2 cellular contexts compared by ENCODE assay signal in the genomic region with DNA sequence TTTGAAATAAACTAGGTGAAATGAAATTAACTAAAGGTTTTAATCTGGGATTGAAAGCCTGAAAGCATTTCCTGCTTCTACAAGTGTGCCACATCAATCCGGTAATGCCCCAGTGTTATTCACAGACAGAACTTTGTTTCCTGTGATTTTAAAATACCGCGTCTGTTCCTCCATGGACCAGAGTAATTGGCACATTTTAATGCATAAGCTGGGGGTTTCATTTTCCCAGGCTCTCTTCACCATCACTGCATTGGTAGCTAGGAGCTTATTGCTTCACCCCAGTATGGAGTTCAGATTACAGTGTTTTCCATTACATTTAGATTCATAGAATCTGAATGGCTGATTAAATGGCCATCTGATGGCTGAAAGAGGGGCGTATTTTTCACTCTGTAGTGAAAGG.
TF ChIP-seq lines count a peak whose summit lies in the region.

No MANE protein-coding gene starts in this region.

TF ChIP-seq in WTC11, 78 proteins besides CTCF, POLR2A, EP300 and RAD21 (continued from another document):
- no peak for TF ChIP-seq ZNF232 (CRISPR knock-in tag; IDR thresholded peaks at IDR 0.05)
- no peak for TF ChIP-seq ETV6 (CRISPR knock-in tag; IDR thresholded peaks at IDR 0.05)
- no peak for TF ChIP-seq JAZF1 (CRISPR knock-in tag; IDR thresholded peaks at IDR 0.05)
- no peak for TF ChIP-seq NR2C2 (CRISPR knock-in tag; IDR thresholded peaks at IDR 0.05)
- TF ChIP-seq EMX1 (CRISPR knock-in tag; IDR thresholded peaks at IDR 0.05), result no peak
- TF ChIP-seq, protein P1, sequence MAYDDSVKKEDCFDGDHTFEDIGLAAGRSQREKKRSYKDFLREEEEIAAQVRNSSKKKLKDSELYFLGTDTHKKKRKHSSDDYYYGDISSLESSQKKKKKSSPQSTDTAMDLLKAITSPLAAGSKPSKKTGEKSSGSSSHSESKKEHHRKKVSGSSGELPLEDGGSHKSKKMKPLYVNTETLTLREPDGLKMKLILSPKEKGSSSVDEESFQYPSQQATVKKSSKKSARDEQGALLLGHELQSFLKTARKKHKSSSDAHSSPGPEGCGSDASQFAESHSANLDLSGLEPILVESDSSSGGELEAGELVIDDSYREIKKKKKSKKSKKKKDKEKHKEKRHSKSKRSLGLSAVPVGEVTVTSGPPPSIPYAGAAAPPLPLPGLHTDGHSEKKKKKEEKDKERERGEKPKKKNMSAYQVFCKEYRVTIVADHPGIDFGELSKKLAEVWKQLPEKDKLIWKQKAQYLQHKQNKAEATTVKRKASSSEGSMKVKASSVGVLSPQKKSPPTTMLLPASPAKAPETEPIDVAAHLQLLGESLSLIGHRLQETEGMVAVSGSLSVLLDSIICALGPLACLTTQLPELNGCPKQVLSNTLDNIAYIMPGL (CRISPR knock-in tag; IDR thresholded peaks at IDR 0.05), result no peak
- TF ChIP-seq NR1H2 (CRISPR knock-in tag; IDR thresholded peaks at IDR 0.05), result no peak
- TF ChIP-seq ZNF138 (CRISPR knock-in tag; conservative IDR thresholded peaks at IDR 0.05), result no peak
- TF ChIP-seq ELF4 (CRISPR knock-in tag; IDR thresholded peaks at IDR 0.05; ENCODE audit: low read depth), result no peak
- no peak for TF ChIP-seq TP53 (CRISPR knock-in tag; IDR thresholded peaks at IDR 0.05)
- TF ChIP-seq, protein P2, sequence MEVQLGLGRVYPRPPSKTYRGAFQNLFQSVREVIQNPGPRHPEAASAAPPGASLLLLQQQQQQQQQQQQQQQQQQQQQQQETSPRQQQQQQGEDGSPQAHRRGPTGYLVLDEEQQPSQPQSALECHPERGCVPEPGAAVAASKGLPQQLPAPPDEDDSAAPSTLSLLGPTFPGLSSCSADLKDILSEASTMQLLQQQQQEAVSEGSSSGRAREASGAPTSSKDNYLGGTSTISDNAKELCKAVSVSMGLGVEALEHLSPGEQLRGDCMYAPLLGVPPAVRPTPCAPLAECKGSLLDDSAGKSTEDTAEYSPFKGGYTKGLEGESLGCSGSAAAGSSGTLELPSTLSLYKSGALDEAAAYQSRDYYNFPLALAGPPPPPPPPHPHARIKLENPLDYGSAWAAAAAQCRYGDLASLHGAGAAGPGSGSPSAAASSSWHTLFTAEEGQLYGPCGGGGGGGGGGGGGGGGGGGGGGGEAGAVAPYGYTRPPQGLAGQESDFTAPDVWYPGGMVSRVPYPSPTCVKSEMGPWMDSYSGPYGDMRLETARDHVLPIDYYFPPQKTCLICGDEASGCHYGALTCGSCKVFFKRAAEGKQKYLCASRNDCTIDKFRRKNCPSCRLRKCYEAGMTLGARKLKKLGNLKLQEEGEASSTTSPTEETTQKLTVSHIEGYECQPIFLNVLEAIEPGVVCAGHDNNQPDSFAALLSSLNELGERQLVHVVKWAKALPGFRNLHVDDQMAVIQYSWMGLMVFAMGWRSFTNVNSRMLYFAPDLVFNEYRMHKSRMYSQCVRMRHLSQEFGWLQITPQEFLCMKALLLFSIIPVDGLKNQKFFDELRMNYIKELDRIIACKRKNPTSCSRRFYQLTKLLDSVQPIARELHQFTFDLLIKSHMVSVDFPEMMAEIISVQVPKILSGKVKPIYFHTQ (CRISPR knock-in tag; IDR thresholded peaks at IDR 0.05), result no peak
- TF ChIP-seq, protein P3, sequence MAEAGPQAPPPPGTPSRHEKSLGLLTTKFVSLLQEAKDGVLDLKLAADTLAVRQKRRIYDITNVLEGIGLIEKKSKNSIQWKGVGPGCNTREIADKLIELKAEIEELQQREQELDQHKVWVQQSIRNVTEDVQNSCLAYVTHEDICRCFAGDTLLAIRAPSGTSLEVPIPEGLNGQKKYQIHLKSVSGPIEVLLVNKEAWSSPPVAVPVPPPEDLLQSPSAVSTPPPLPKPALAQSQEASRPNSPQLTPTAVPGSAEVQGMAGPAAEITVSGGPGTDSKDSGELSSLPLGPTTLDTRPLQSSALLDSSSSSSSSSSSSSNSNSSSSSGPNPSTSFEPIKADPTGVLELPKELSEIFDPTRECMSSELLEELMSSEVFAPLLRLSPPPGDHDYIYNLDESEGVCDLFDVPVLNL (CRISPR knock-in tag; IDR thresholded peaks at IDR 0.05; ENCODE audit: borderline replicate concordance, low read depth), result no peak
- TF ChIP-seq, protein P4, sequence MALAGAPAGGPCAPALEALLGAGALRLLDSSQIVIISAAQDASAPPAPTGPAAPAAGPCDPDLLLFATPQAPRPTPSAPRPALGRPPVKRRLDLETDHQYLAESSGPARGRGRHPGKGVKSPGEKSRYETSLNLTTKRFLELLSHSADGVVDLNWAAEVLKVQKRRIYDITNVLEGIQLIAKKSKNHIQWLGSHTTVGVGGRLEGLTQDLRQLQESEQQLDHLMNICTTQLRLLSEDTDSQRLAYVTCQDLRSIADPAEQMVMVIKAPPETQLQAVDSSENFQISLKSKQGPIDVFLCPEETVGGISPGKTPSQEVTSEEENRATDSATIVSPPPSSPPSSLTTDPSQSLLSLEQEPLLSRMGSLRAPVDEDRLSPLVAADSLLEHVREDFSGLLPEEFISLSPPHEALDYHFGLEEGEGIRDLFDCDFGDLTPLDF (CRISPR knock-in tag; IDR thresholded peaks at IDR 0.05), result no peak

TF ChIP-seq in endothelial cell of umbilical vein, 7 proteins besides CTCF, POLR2A, EP300 and RAD21 (continued from another document):
- TF ChIP-seq, protein P5, sequence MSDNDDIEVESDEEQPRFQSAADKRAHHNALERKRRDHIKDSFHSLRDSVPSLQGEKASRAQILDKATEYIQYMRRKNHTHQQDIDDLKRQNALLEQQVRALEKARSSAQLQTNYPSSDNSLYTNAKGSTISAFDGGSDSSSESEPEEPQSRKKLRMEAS (IDR thresholded peaks at IDR 0.05; ENCODE audit: insufficient read depth, insufficient read length), result no peak
- TF ChIP-seq FOS (IDR thresholded peaks at IDR 0.05; ENCODE audit: borderline replicate concordance, insufficient read depth, low read length), result no peak
- TF ChIP-seq JUN (IDR thresholded peaks at IDR 0.05; ENCODE audit: borderline replicate concordance, insufficient read depth, insufficient read length, low read depth), result no peak
- TF ChIP-seq GATA2 (IDR thresholded peaks at IDR 0.05; ENCODE audit: insufficient read depth, insufficient read length, low read depth, low read length), result no peak
- TF ChIP-seq MYC (IDR thresholded peaks at IDR 0.05; ENCODE audit: low read depth, low read length), result no peak
